In the genomic region with DNA sequence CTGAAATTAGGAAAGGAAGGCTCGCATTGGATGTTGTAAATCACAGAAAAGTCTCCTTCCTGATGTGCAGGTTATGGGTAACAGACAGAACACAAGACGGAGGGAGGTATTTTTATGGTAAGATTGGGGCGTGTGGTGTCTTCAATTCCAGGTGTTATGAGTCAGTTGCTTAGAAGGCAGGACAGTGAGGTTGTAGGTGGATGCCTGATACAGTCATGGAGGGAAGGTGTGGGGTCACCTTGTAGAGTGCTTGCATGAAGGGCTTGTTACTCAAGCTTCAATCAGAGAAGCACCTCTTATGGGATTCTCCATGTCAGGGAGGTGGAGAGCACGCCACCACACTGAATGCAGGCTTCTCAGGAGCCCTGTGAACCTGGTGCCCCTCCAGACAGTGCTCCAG, we compare ENCODE assay signal across 20 cellular contexts.
DNase-seq lines count a peak whose midpoint lies in the region; ATAC-seq, FAIRE-seq and TF ChIP-seq lines count a peak whose summit lies in the region.
"Had no signal": no experiment of that assay in that cellular context is flagged by ENCODE, and none has a peak within 500 bp of the region (broad histone marks: within the 10 kb centered on the region; RNA-seq: fewer than 3 reads in every experiment).

No MANE protein-coding gene starts in this region.

- CTCF ChIA-PET in H1 (lab: Charles Lee; ENCODE audit: partially characterized antibody): interaction anchor here (1.0 to 1.1 kb wide), 2 partner anchors 32 to 34 kb away, joined by 3 read pairs; no protein-coding TSS in a partner anchor

- no peak overlapping the region; the same call in 1 of the 2 replicates for H2BK12ac ChIP-seq in H1 (ENCODE audit: low read depth, low read length)

- no peak overlapping the region for H2BK20ac ChIP-seq in H1 (ENCODE audit: low read length)

- TF ChIP-seq EP300 in H1 (IDR thresholded peaks at IDR 0.05; ENCODE audit: borderline replicate concordance in 1 of 2, low read depth in 2 of 2, low read length in 2 of 2): no peak

- H3K27ac ChIP-seq in RWPE2 (ENCODE audit: poor library complexity, severe bottlenecking) (no peak overlapping the region), H1 (ENCODE audit: low read depth, low read length) (no peak overlapping the region), keratinocyte (ENCODE audit: control insufficient read depth, insufficient read depth, low read length) (no peak overlapping the region), psoas muscle (peak overlapping the region; percentile 37), hepatocyte (no peak overlapping the region), kidney (ENCODE audit: low read depth in 2 of 2, low read length in 2 of 2) (no peak overlapping the region), pancreas (no peak overlapping the region)
- H3K27ac ChIP-seq: A549, C4-2B, HL-60 had no signal

- peaks cover 6 to 85% of the 10 kb centered on the region in 2 experiments; a peak in 3 of 4 replicates for H3K79me2 ChIP-seq in H1 (ENCODE audit: control insufficient read depth in 1 of 2, insufficient read depth in 2 of 2, low read length in 2 of 2)
- H3K79me2 ChIP-seq in keratinocyte (ENCODE audit: control insufficient read depth, insufficient read depth, low read length): peaks cover 26% of the 10 kb centered on the region
- H3K79me2 ChIP-seq in hepatocyte: peaks cover 26% of the 10 kb centered on the region

- TF ChIP-seq CTCF in RWPE2 (IDR thresholded peaks at IDR 0.05; ENCODE audit: poor library complexity, severe bottlenecking) (no peak), H1 (IDR thresholded peaks at IDR 0.05; ENCODE audit: control extremely low read depth in 1 of 3, insufficient read depth in 1 of 3, low read depth in 1 of 3, low read length in 3 of 3) (no peak), keratinocyte (optimal IDR thresholded peaks at IDR 0.05 in 1 of 3, IDR thresholded peaks at IDR 0.05 in 1 of 3, conservative IDR thresholded peaks at IDR 0.05 in 1 of 3; ENCODE audit: extremely low read depth in 1 of 3, insufficient read depth in 2 of 3, low read length in 3 of 3) (no peak), psoas muscle (IDR thresholded peaks at IDR 0.05) (no peak), hepatocyte (IDR thresholded peaks at IDR 0.05; ENCODE audit: poor library complexity) (no peak), kidney (IDR thresholded peaks at IDR 0.05; ENCODE audit: borderline replicate concordance, extremely low read depth, insufficient read depth) (no peak), pancreas (IDR thresholded peaks at IDR 0.05) (no peak)

- TF ChIP-seq RAD21 in H1 (IDR thresholded peaks at IDR 0.05 in 1 of 2, conservative IDR thresholded peaks at IDR 0.05 in 1 of 2; ENCODE audit: low read depth in 2 of 2, low read length in 2 of 2): no peak

- POLR2A ChIA-PET in H1 (lab: Charles Lee; ENCODE audit: partially characterized antibody): no interaction called here

- H2BK15ac ChIP-seq in H1 (ENCODE audit: low read length): no peak overlapping the region

- TF ChIP-seq POLR2A in H1 (IDR thresholded peaks at IDR 0.05; ENCODE audit: control extremely low read depth in 1 of 2, low read depth in 2 of 2, low read length in 2 of 2): no peak

- dilution Hi-C loops in keratinocyte (cut with MboI; ENCODE audit: extremely low pct_ligation_motif_present, low sequenced_read_pairs): no loop called here

- H3K4me2 ChIP-seq in H1 (ENCODE audit: insufficient read depth in 1 of 2, low read depth in 2 of 2, low read length in 2 of 2) (no peak overlapping the region), keratinocyte (ENCODE audit: control insufficient read depth, extremely low read depth, insufficient read depth, low read depth, low read length) (no peak overlapping the region), hepatocyte (no peak overlapping the region)
- H3K4me2 ChIP-seq: A549 had no signal

- 88% methylated on average over 4 of the region's 4 CpGs; no CpG with 5 or more reads in 1 of the 2 experiments for WGBS in H1 (ENCODE audit: extremely low coverage in 1 of 2, insufficient coverage in 1 of 2, insufficient read length in 1 of 2, insufficient replicate concordance in 2 of 2, low coverage in 1 of 2, low lambda C conversion rate in 2 of 2, missing lambda C conversion rate in 1 of 2), 2 experiments
- WGBS in psoas muscle, 3 donors: 74 to 97% (median 81%) methylated on average over 4 of the region's 4 CpGs
- WGBS in hepatocyte (ENCODE audit: low lambda C conversion rate, missing lambda C conversion rate): 94% methylated on average over 4 of the region's 4 CpGs
- WGBS in pancreas, 2 donors: 95 to 99% methylated on average over 4 of the region's 4 CpGs

- H2BK5ac ChIP-seq in H1 (ENCODE audit: low read depth, low read length): no peak overlapping the region

- H3K79me1 ChIP-seq in H1 (ENCODE audit: low read depth, low read length): peaks cover 2% of the 10 kb centered on the region; the same call in 1 of the 2 replicates

- H4K20me1 ChIP-seq in H1 (replicated peaks in 1 of 2; ENCODE audit: control insufficient read depth in 1 of 2, insufficient read depth in 2 of 2, low read length in 2 of 2) (peaks cover 0 to 2% of the 10 kb centered on the region in 2 experiments), keratinocyte (ENCODE audit: control insufficient read depth, extremely low read depth, insufficient read depth, low read length) (no peaks in the 10 kb centered on the region), hepatocyte (ENCODE audit: insufficient read depth, poor library complexity, severe bottlenecking) (no peaks in the 10 kb centered on the region)

- H3K4me1 ChIP-seq in RWPE2 (ENCODE audit: insufficient read depth, poor library complexity, severe bottlenecking) (no peaks in the 10 kb centered on the region), H1 (replicated peaks in 1 of 4; ENCODE audit: control insufficient read depth in 3 of 4, insufficient read depth in 4 of 4, low read length in 3 of 4) (peaks cover 0 to 1% (median under 1%) of the 10 kb centered on the region in 4 experiments; a peak in 3 of 7 replicates), keratinocyte (ENCODE audit: control insufficient read depth, extremely low read depth, insufficient read depth, low read length) (peaks cover 11% of the 10 kb centered on the region), psoas muscle (peaks cover 73% of the 10 kb centered on the region), hepatocyte (ENCODE audit: insufficient read depth) (no peaks in the 10 kb centered on the region), kidney (ENCODE audit: control insufficient read depth in 1 of 2, insufficient read depth in 1 of 2, low read depth in 1 of 2, low read length in 2 of 2) (no peaks in the 10 kb centered on the region), pancreas (no peaks in the 10 kb centered on the region)
- H3K4me1 ChIP-seq: A549 had no signal

- H3K56ac ChIP-seq in H1 (replicated peaks; ENCODE audit: insufficient read length, low read depth, low read length): no peak overlapping the region

- intact Hi-C loops in psoas muscle (cut with DNase I) (loop anchor here in 1 of 2 donors (10.0 kb wide), 1 partner anchor 55 kb away; no protein-coding TSS in a partner anchor), kidney (cut with DNase I) (no loop called here), pancreas (cut with DNase I) (no loop called here)

- H3K18ac ChIP-seq in H1 (ENCODE audit: extremely low read depth, low read length): no peak overlapping the region

- H3K4me3 ChIP-seq in RWPE2 (ENCODE audit: severe bottlenecking) (no peak overlapping the region), H1 (ENCODE audit: extremely low read depth in 1 of 4, insufficient read depth in 2 of 4, low read depth in 3 of 4, low read length in 4 of 4) (no peak overlapping the region), keratinocyte (ENCODE audit: control insufficient read depth in 2 of 3, extremely low read depth in 1 of 3, insufficient read depth in 2 of 3, low read depth in 1 of 3, low read length in 3 of 3) (no peak overlapping the region), psoas muscle (no peak overlapping the region), hepatocyte (no peak overlapping the region), kidney (ENCODE audit: low read length in 2 of 2) (no peak overlapping the region), pancreas (no peak overlapping the region)
- H3K4me3 ChIP-seq: A549 had no signal

- H2AFZ ChIP-seq in H1 (ENCODE audit: low read length) (no peak overlapping the region), keratinocyte (ENCODE audit: control insufficient read depth, low read length) (no peak overlapping the region), hepatocyte (no peak overlapping the region)

- no peak overlapping the region for H3K23ac ChIP-seq in H1 (ENCODE audit: insufficient read length)

- H3K9ac ChIP-seq in H1 (replicated peaks in 1 of 4; ENCODE audit: extremely low read depth in 1 of 4, low read depth in 3 of 4, low read length in 3 of 4): no peak overlapping the region
- H3K9ac ChIP-seq in keratinocyte (ENCODE audit: control insufficient read depth, extremely low read depth, insufficient read depth, low read length): no peak overlapping the region
- no peak overlapping the region for H3K9ac ChIP-seq in kidney (ENCODE audit: low read length in 2 of 2)

- H3K27me3 ChIP-seq in RWPE2 (ENCODE audit: insufficient read depth, poor library complexity, severe bottlenecking) (no peaks in the 10 kb centered on the region), H1 (replicated peaks in 1 of 4; ENCODE audit: control insufficient read depth in 3 of 4, extremely low read depth in 1 of 4, insufficient read depth in 3 of 4, low read length in 3 of 4) (no peaks in the 10 kb centered on the region), keratinocyte (ENCODE audit: control insufficient read depth, extremely low read depth, insufficient read depth, low read length) (no peaks in the 10 kb centered on the region), psoas muscle (ENCODE audit: insufficient read depth in 3 of 3, low read length in 2 of 3) (no peaks in the 10 kb centered on the region), hepatocyte (no peaks in the 10 kb centered on the region), pancreas (no peaks in the 10 kb centered on the region)
- H3K27me3 ChIP-seq: BE2C had no signal

- H4K5ac ChIP-seq in H1 (ENCODE audit: insufficient read length, low read depth, low read length): no peak overlapping the region

- no peak overlapping the region for H3K14ac ChIP-seq in H1 (ENCODE audit: insufficient read length)

- DNase-seq in RWPE2 (ENCODE audit: low spot score) (no peak), H1 (ENCODE audit: low read depth in 1 of 2, low spot score in 2 of 2) (no peak), keratinocyte (ENCODE audit: low read depth, low spot score) (peak; percentile 28), psoas muscle (no peak), hepatocyte (ENCODE audit: low spot score) (no peak), kidney (no peak), pancreas (no peak)
- DNase-seq: BE2C; CD4-positive, alpha-beta memory T cell; DMS153; DMS79 treated with DMSO at 0.1 percent for 48 hours; EL had no signal

- no peaks in the 10 kb centered on the region for H3K9me2 ChIP-seq in hepatocyte (replicated peaks; ENCODE audit: insufficient read depth)

- H3K23me2 ChIP-seq in H1 (ENCODE audit: low read depth, low read length): no peaks in the 10 kb centered on the region

- no peak overlapping the region for H4K91ac ChIP-seq in H1 (replicated peaks; ENCODE audit: insufficient read length, low read length)

- no peak overlapping the region for H3K4ac ChIP-seq in H1 (replicated peaks; ENCODE audit: insufficient read length, low read depth, low read length)

- H3K36me3 ChIP-seq in RWPE2 (ENCODE audit: low read depth) (no peaks in the 10 kb centered on the region), H1 (ENCODE audit: control insufficient read depth in 2 of 4, insufficient read depth in 4 of 4, low read length in 3 of 4) (no peaks in the 10 kb centered on the region), keratinocyte (ENCODE audit: control insufficient read depth in 2 of 2, extremely low read depth in 1 of 2, insufficient read depth in 2 of 2, low read length in 2 of 2) (no peaks in the 10 kb centered on the region), psoas muscle (ENCODE audit: insufficient read depth in 1 of 2, low read depth in 1 of 2) (no peaks in the 10 kb centered on the region), hepatocyte (replicated peaks; ENCODE audit: insufficient read depth, low read depth) (no peaks in the 10 kb centered on the region), kidney (ENCODE audit: control insufficient read depth in 1 of 2, insufficient read depth in 2 of 2, low read length in 2 of 2) (no peaks in the 10 kb centered on the region), pancreas (no peaks in the 10 kb centered on the region)
- H3K36me3 ChIP-seq: BE2C had no signal

- ATAC-seq in RWPE2 (ENCODE audit: low read depth): peak; percentile 80
- ATAC-seq in psoas muscle: peak; percentile 27 to 61 (median 44)
- ATAC-seq in HG03342 (IDR thresholded peaks at IDR 0.05; ENCODE audit: unreplicated experiment): no peak
- ATAC-seq in pancreas: no peak
- ATAC-seq: A549, HCT116 had no signal

- H3K9me1 ChIP-seq in keratinocyte (ENCODE audit: control insufficient read depth, extremely low read depth, insufficient read depth, low read length): no peaks in the 10 kb centered on the region

- no peak overlapping the region for H4K8ac ChIP-seq in H1 (ENCODE audit: extremely low read depth, insufficient read depth, low read length)

- 0 out of 2 replicates have a peak overlapping the region, but pooled peaks have one; percentile 16 for H2AK5ac ChIP-seq in H1 (ENCODE audit: low read depth, low read length)

- no peak overlapping the region for H2BK120ac ChIP-seq in H1 (replicated peaks; ENCODE audit: low read depth, low read length)

- H3K9me3 ChIP-seq in RWPE2 (ENCODE audit: severe bottlenecking) (no peaks in the 10 kb centered on the region), H1 (ENCODE audit: insufficient read depth in 2 of 2, low read depth in 1 of 2, low read length in 1 of 2) (no peaks in the 10 kb centered on the region), keratinocyte (ENCODE audit: control insufficient read depth, low read depth, low read length) (no peaks in the 10 kb centered on the region), psoas muscle (no peaks in the 10 kb centered on the region), hepatocyte (ENCODE audit: low read depth) (no peaks in the 10 kb centered on the region), kidney (ENCODE audit: control insufficient read depth in 1 of 2, low read length in 2 of 2) (no peaks in the 10 kb centered on the region), pancreas (no peaks in the 10 kb centered on the region)
- H3K9me3 ChIP-seq: A549, BE2C had no signal

- FAIRE-seq in H1 (lab: Jason Lieb, UNC): no peak
- FAIRE-seq in keratinocyte (lab: Jason Lieb, UNC): peak; percentile 73
- FAIRE-seq in kidney (lab: Jason Lieb, UNC): no peak
- no peak for FAIRE-seq in pancreas (lab: Jason Lieb, UNC)
- FAIRE-seq: A549, G401.6, GM12891, GM19239 had no signal

Comparison
In these comparisons a context has a peak if more than half of its experiments do, and no peak if none do; other contexts are left out.
1. ATAC-seq: peak in RWPE2 (single experiment) and psoas muscle (4 of 4); none in HG03342 (single experiment) and pancreas (0 of 4).